7 cellular contexts compared by ENCODE assay signal in the genomic region with DNA sequence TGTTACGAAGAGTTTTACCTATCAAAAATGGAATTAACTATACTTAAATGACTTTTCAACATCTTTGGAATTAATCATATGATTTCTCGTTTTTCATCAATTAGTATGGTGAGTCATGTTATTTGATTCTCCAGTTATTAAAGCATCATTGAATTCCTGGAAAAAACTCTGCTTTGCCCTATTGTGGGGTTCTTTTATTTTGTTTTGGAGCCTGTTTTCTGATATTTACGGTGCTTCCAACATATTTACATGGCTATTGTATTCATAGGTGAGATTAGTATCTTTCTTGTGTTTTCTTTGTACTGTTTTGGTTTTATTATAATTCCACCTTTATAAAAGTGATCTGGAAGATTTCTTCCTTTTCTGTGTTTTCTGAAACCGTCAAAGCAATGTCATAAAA.
"Had no signal": no experiment of that assay in that cellular context is flagged by ENCODE, and none has a peak within 500 bp of the region (broad histone marks: within the 10 kb centered on the region; RNA-seq: fewer than 3 reads in every experiment).

No MANE protein-coding gene starts in this region.

- FAIRE-seq: HTR-8/SVneo, K562 had no signal

- DNase-seq: IMR-90, KBM-7, KG1 had no signal

- ATAC-seq: K562 had no signal

- H3K4me2 ChIP-seq: KMS-11 had no signal

- H3K9ac ChIP-seq: KMS-11 had no signal

- H3K4me3 ChIP-seq: K562 had no signal

- H3K27ac ChIP-seq: HL-60, KMS-11 had no signal
